29 cellular contexts compared by ENCODE assay signal in the genomic region with DNA sequence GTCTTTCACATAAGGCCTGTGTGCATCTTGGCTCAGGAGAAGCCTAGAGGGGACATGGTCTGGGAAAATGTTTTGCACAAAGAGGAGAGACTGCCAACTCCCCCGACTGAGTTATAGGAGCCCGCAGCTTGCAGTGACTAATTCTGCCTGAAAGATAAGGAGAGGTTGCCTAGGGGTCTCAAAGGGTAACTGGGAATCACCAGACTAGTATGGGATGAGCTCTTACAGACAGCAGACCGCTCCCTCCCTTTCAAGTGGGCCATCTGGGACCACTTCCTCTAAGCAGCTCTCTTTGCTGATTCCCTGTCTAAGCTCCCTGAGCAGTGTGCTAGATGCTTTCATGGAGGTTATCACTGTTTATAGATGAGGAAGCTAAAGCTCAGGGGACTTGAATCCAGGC.
DNase-seq lines count a peak whose midpoint lies in the region; ATAC-seq, FAIRE-seq and TF ChIP-seq lines count a peak whose summit lies in the region.
"Had no signal": no experiment of that assay in that cellular context is flagged by ENCODE, and none has a peak within 500 bp of the region (broad histone marks: within the 10 kb centered on the region; RNA-seq: fewer than 3 reads in every experiment).

No MANE protein-coding gene starts in this region.

- H2BK120ac ChIP-seq in mesendoderm (ENCODE audit: low read depth, low read length): no peak overlapping the region

- H4K8ac ChIP-seq in mesendoderm (ENCODE audit: low read depth, low read length): no peak overlapping the region

- TF ChIP-seq CTCF in bronchial epithelial cell (IDR thresholded peaks at IDR 0.05; ENCODE audit: insufficient read depth, low read length, severe bottlenecking): no peak

- peaks cover 27% of the 10 kb centered on the region for H3K4me1 ChIP-seq in mesendoderm (ENCODE audit: control insufficient read depth, low read depth, low read length)
- H3K4me1 ChIP-seq: A549 had no signal

- no peak overlapping the region for H3K27ac ChIP-seq in mesendoderm (ENCODE audit: low read depth, low read length)
- H3K27ac ChIP-seq: A549, PC-9, RWPE1, SK-N-MC had no signal

- H2AK5ac ChIP-seq in mesendoderm (ENCODE audit: low read length): no peak overlapping the region

- no peak overlapping the region for H3K23ac ChIP-seq in mesendoderm (ENCODE audit: low read length)

- DNase-seq in Daoy (ENCODE audit: low read depth) (peak; percentile 21), MV-4-11 (lab: John Stamatoyannopoulos, UW) (peak; percentile 11), bronchial epithelial cell (ENCODE audit: low read depth) (no peak), mesendoderm (peak; percentile 67), NCI-H446 treated with DMSO at 0.1 percent for 48 hours (lab: John Stamatoyannopoulos, UW) (no peak)
- DNase-seq: AML-193; C1 segment of cervical spinal cord; CD4-positive, alpha-beta memory T cell; COR-L47; DMS53; GF-D8; Kasumi-1; NCI-H1105; NCI-H146; NCI-H510A; NCI-H748 treated with DMSO at 0.1 percent for 48 hours; NK-92 treated with Interleukin-12 subunit alpha and Interleukin-12 subunit beta, amount 100 ng/mL, for 24 hours; PC-9; SHP77; T-helper 17 cell had no signal

- H2BK5ac ChIP-seq in mesendoderm (ENCODE audit: low read length): no peak overlapping the region

- H3K4me3 ChIP-seq in bronchial epithelial cell (ENCODE audit: low read depth, low read length): no peak overlapping the region
- H3K4me3 ChIP-seq in mesendoderm (ENCODE audit: low read length): no peak overlapping the region
- H3K4me3 ChIP-seq: A549, K562, PC-9, SK-N-MC had no signal

- H3K4me2 ChIP-seq in mesendoderm (ENCODE audit: low read length): no peak overlapping the region
- H3K4me2 ChIP-seq: A549, PC-9 had no signal

- no peak overlapping the region for H2BK15ac ChIP-seq in mesendoderm (replicated peaks; ENCODE audit: low read depth)

- no peak overlapping the region for H3K4ac ChIP-seq in mesendoderm (ENCODE audit: low read depth, low read length)

- no peaks in the 10 kb centered on the region for H3K36me3 ChIP-seq in bronchial epithelial cell (ENCODE audit: control insufficient read depth, insufficient read depth, low read length)
- H3K36me3 ChIP-seq in mesendoderm (ENCODE audit: control insufficient read depth, insufficient read depth, low read length): no peaks in the 10 kb centered on the region

- H3K18ac ChIP-seq in mesendoderm (ENCODE audit: low read length): no peak overlapping the region

- peaks cover 3% of the 10 kb centered on the region for H3K79me2 ChIP-seq in mesendoderm (ENCODE audit: control insufficient read depth, insufficient read depth, low read length)

- no peaks in the 10 kb centered on the region for H3K27me3 ChIP-seq in bronchial epithelial cell (ENCODE audit: control insufficient read depth, insufficient read depth, low read length)
- no peaks in the 10 kb centered on the region for H3K27me3 ChIP-seq in mesendoderm (ENCODE audit: insufficient read depth, low read length, poor library complexity)

- no CpG with 5 or more reads among the region's 3 CpGs for WGBS in mesendoderm (ENCODE audit: extremely low coverage, insufficient coverage, low lambda C conversion rate)

- H3K56ac ChIP-seq in mesendoderm (ENCODE audit: low read length): no peak overlapping the region

- no peak for ATAC-seq in GM18502 (IDR thresholded peaks at IDR 0.05; ENCODE audit: poor library complexity, unreplicated experiment)
- no peak for ATAC-seq in GM19395 (IDR thresholded peaks at IDR 0.05; ENCODE audit: unreplicated experiment)
- ATAC-seq: A549, K562, T-helper 17 cell had no signal

- H3K79me1 ChIP-seq in mesendoderm (ENCODE audit: low read length): peaks cover 18% of the 10 kb centered on the region

- peak; percentile 68 for FAIRE-seq in bronchial epithelial cell (lab: Jason Lieb, UNC)
- FAIRE-seq: A549, GM12891, H54, HTR-8/SVneo, K562 had no signal

- no peak overlapping the region for H3K9ac ChIP-seq in mesendoderm (ENCODE audit: low read length)

- H4K5ac ChIP-seq in mesendoderm (ENCODE audit: low read length): no peak overlapping the region

Comparison
In these comparisons a context has a peak if more than half of its experiments do, and no peak if none do; other contexts are left out.
1. DNase-seq: peak in Daoy (single experiment), MV-4-11 (single experiment) and mesendoderm (single experiment); none in bronchial epithelial cell (single experiment) and NCI-H446 treated with DMSO at 0.1 percent for 48 hours (single experiment).